ENCODE assay signal across 10 cellular contexts in the genomic region with DNA sequence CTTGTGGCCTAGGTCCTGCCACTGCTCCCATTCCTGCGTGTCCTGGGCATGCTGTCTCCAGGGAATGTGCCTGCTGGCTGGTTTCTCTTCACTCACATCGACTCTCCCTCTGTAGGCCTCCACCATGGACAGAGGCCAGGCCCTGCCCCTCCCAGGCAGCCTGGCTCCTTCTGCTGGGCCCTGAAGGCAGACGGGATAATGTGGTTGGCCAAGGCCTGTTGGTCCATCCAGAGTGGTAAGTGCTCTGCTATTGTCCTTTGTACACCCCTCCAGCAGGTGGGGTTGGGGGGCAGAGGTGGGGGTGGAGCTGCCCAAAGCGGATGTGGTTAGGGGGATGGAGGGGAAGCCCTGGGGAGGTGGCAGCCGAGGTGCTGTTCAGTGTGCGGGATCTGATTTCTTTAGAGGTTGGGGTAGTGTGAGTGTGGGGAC. TPM values are rescaled to one million over a fixed set of nuclear protein-coding genes. Genes with fewer than 3 reads are reported as not detected.
DNase-seq lines count a peak whose midpoint lies in the region; ATAC-seq, FAIRE-seq and TF ChIP-seq lines count a peak whose summit lies in the region.
"Had no signal": no experiment of that assay in that cellular context is flagged by ENCODE, and none has a peak within 500 bp of the region (broad histone marks: within the 10 kb centered on the region; RNA-seq: fewer than 3 reads in every experiment).

No MANE protein-coding gene starts in this region.

- intact Hi-C loops in IMR-90 (cut with micrococcal nuclease) = no loop called here

- BruUV-seq in IMR-90 (replicated peaks; lab: Mats Ljungman, UMichigan) = no TSS peak

- H3K79me1 ChIP-seq in IMR-90 (ENCODE audit: low read depth in 1 of 2, low read length in 2 of 2) (peaks cover 13 to 76% of the 10 kb centered on the region in 2 experiments; a peak in 3 of 4 replicates), mesendoderm (ENCODE audit: low read length) (peaks cover 9% of the 10 kb centered on the region)

- no peak overlapping the region for H2BK15ac ChIP-seq in IMR-90 (ENCODE audit: low read depth, low read length)
- no peak overlapping the region for H2BK15ac ChIP-seq in mesendoderm (replicated peaks; ENCODE audit: low read depth)

- H2AFZ ChIP-seq in IMR-90 (replicated peaks; ENCODE audit: low read length, poor library complexity) = peak overlapping the region; percentile 13
- no peak overlapping the region for H2AFZ ChIP-seq in astrocyte (ENCODE audit: low read depth, low read length)

- POLR2A ChIA-PET in IMR-90 (lab: Charles Lee; ENCODE audit: unreplicated experiment) = no interaction called here

- H3K9ac ChIP-seq in BLaER1 treated with 17β-estradiol and CSF1 and Interleukin-3, amounts not matched to agents 10 nM and 100 nM = peak overlapping the region in 6 of 11 experiments; percentile 2 to 55 (median 8); a peak in 6 of 22 replicates
- H3K9ac ChIP-seq in IMR-90 (ENCODE audit: low read depth, low read length) (no peak overlapping the region), astrocyte (ENCODE audit: low read length) (no peak overlapping the region), mesendoderm (ENCODE audit: low read length) (no peak overlapping the region)

- no peaks in the 10 kb centered on the region for H3K9me3 ChIP-seq in BLaER1 treated with 17β-estradiol and CSF1 and Interleukin-3, amounts not matched to agents 10 nM and 100 nM (replicated peaks in 1 of 11)
- H3K9me3 ChIP-seq in IMR-90 (ENCODE audit: control insufficient read depth, insufficient read depth, low read length) = no peaks in the 10 kb centered on the region
- no peaks in the 10 kb centered on the region for H3K9me3 ChIP-seq in astrocyte (ENCODE audit: insufficient read depth, low read depth, low read length)

- no peak overlapping the region for H3K27ac Mint-ChIP-seq in astrocyte (ENCODE audit: unreplicated experiment)

- H3K14ac ChIP-seq in IMR-90 (replicated peaks; ENCODE audit: low read depth, low read length) = no peak overlapping the region

- no peak overlapping the region for H2AK9ac ChIP-seq in IMR-90 (replicated peaks; ENCODE audit: low read depth, low read length, poor library complexity)

- H3K27me3 ChIP-seq in BLaER1 treated with 17β-estradiol and CSF1 and Interleukin-3, amounts not matched to agents 10 nM and 100 nM = no peaks in the 10 kb centered on the region; a peak in 1 of 22 replicates
- H3K27me3 ChIP-seq in IMR-90 (ENCODE audit: control insufficient read depth, insufficient read depth, low read length) = no peaks in the 10 kb centered on the region
- no peaks in the 10 kb centered on the region for H3K27me3 ChIP-seq in astrocyte (ENCODE audit: insufficient read depth, low read length)
- H3K27me3 ChIP-seq in mesendoderm (ENCODE audit: insufficient read depth, low read length, poor library complexity) = no peaks in the 10 kb centered on the region

- in situ Hi-C loops in IMR-90 (cut with MboI; ENCODE audit: low sequenced_read_pairs) = no loop called here

- H3K18ac ChIP-seq in IMR-90 (ENCODE audit: low read depth, low read length) = no peak overlapping the region
- H3K18ac ChIP-seq in mesendoderm (ENCODE audit: low read length) = no peak overlapping the region

- H4K91ac ChIP-seq in IMR-90 (ENCODE audit: insufficient read depth, low read depth, low read length) = no peak overlapping the region

- 67% methylated on average over 3 of the region's 6 CpGs; no CpG with 5 or more reads in 1 of the 2 experiments for WGBS in IMR-90 (ENCODE audit: extremely low coverage in 2 of 2, insufficient read length in 1 of 2), 2 experiments
- WGBS in mesendoderm (ENCODE audit: extremely low coverage, insufficient coverage, low lambda C conversion rate) = no CpG with 5 or more reads among the region's 6 CpGs

- CTCF ChIA-PET in IMR-90 (lab: Yijun Ruan, JAX) = no interaction called here

- DNase-seq in IMR-90 (peak; percentile 44), astrocyte (ENCODE audit: low read depth) (peak; percentile 27), mesendoderm (peak; percentile 83), T1000 (lab: John Stamatoyannopoulos, UW) (no peak), SK-N-DZ (ENCODE audit: low spot score) (no peak)

- TF ChIP-seq POLR2A in IMR-90 (IDR thresholded peaks at IDR 0.05; ENCODE audit: low read depth, low read length) = no peak

- no peak overlapping the region for H4K8ac ChIP-seq in IMR-90 (ENCODE audit: low read depth in 2 of 2, low read length in 2 of 2)
- H4K8ac ChIP-seq in mesendoderm (ENCODE audit: low read depth, low read length) = no peak overlapping the region

- no peak overlapping the region for H3K4me3 Mint-ChIP-seq in astrocyte (ENCODE audit: unreplicated experiment)

- no peak overlapping the region for H3K4me3 ChIP-seq in BLaER1 treated with 17β-estradiol and CSF1 and Interleukin-3, amounts not matched to agents 10 nM and 100 nM
- H3K4me3 ChIP-seq in IMR-90 (ENCODE audit: insufficient read depth, low read depth, low read length) = no peak overlapping the region
- H3K4me3 ChIP-seq in astrocyte (ENCODE audit: insufficient read depth, low read depth, low read length) = no peak overlapping the region
- no peak overlapping the region for H3K4me3 ChIP-seq in mesendoderm (ENCODE audit: low read length)

- H3K27me3 Mint-ChIP-seq in astrocyte (ENCODE audit: low read depth, unreplicated experiment) = peaks cover 17% of the 10 kb centered on the region

- TF ChIP-seq CTCF in IMR-90 (conservative IDR thresholded peaks at IDR 0.05; ENCODE audit: low read depth, low read length) = no peak
- no peak for TF ChIP-seq CTCF in astrocyte (IDR thresholded peaks at IDR 0.05; ENCODE audit: insufficient read depth, low read depth, low read length)

- no peak overlapping the region for H3K56ac ChIP-seq in IMR-90 (ENCODE audit: extremely low read depth, insufficient read depth, low read length)
- H3K56ac ChIP-seq in mesendoderm (ENCODE audit: low read length) = no peak overlapping the region

- H3K36me3 Mint-ChIP-seq in astrocyte (ENCODE audit: low read depth, unreplicated experiment) = peaks cover 2% of the 10 kb centered on the region

- H3K27ac ChIP-seq in BLaER1 treated with 17β-estradiol and CSF1 and Interleukin-3, amounts not matched to agents 10 nM and 100 nM = peak overlapping the region in 5 of 11 experiments; percentile 20 to 58 (median 33); a peak in 7 of 22 replicates
- H3K27ac ChIP-seq in IMR-90 (ENCODE audit: insufficient read depth, low read length) (no peak overlapping the region), astrocyte (ENCODE audit: low read depth, low read length) (no peak overlapping the region), mesendoderm (ENCODE audit: low read depth, low read length) (no peak overlapping the region)

- peaks cover 0 to 49% (median 5%) of the 10 kb centered on the region in 11 experiments; a peak in 6 of 22 replicates for H4K20me1 ChIP-seq in BLaER1 treated with 17β-estradiol and CSF1 and Interleukin-3, amounts not matched to agents 10 nM and 100 nM
- peaks cover 38% of the 10 kb centered on the region for H4K20me1 ChIP-seq in IMR-90 (ENCODE audit: insufficient read depth, low read length)
- H4K20me1 ChIP-seq in astrocyte (ENCODE audit: insufficient read depth, low read length) = peaks cover 27% of the 10 kb centered on the region

- no peak for FAIRE-seq in astrocyte (lab: Jason Lieb, UNC)

- H2BK20ac ChIP-seq in IMR-90 (ENCODE audit: low read depth, low read length) = no peak overlapping the region

- H3K9me3 Mint-ChIP-seq in astrocyte (ENCODE audit: unreplicated experiment) = no peaks in the 10 kb centered on the region

- dilution Hi-C loops in IMR-90 (cut with HindIII; ENCODE audit: low sequenced_read_pairs, unreplicated experiment) = no loop called here

- H3K36me3 ChIP-seq in BLaER1 treated with 17β-estradiol and CSF1 and Interleukin-3, amounts not matched to agents 10 nM and 100 nM = peaks cover 0 to 10% (median 0%) of the 10 kb centered on the region in 11 experiments; a peak in 2 of 22 replicates
- H3K36me3 ChIP-seq in IMR-90 (ENCODE audit: control insufficient read depth, insufficient read depth, low read length) (peaks cover 3% of the 10 kb centered on the region; the same call in 1 of the 2 replicates), astrocyte (ENCODE audit: insufficient read depth, low read length) (no peaks in the 10 kb centered on the region), mesendoderm (ENCODE audit: control insufficient read depth, insufficient read depth, low read length) (no peaks in the 10 kb centered on the region)

- peaks cover 51 to 88% (median 75%) of the 10 kb centered on the region in 10 experiments for H3K4me1 ChIP-seq in BLaER1 treated with 17β-estradiol and CSF1 and Interleukin-3, amounts not matched to agents 10 nM and 100 nM
- H3K4me1 ChIP-seq in IMR-90 (ENCODE audit: control insufficient read depth, insufficient read depth, low read length) (peaks cover under 1% of the 10 kb centered on the region), astrocyte (ENCODE audit: insufficient read depth, low read length) (peaks cover 6% of the 10 kb centered on the region), mesendoderm (ENCODE audit: control insufficient read depth, low read depth, low read length) (no peaks in the 10 kb centered on the region)

- peak overlapping the region; percentile 68 to 93 (median 80) for H3K4me2 ChIP-seq in BLaER1 treated with 17β-estradiol and CSF1 and Interleukin-3, amounts not matched to agents 10 nM and 100 nM
- no peak overlapping the region for H3K4me2 ChIP-seq in IMR-90 (ENCODE audit: low read depth, low read length)
- no peak overlapping the region for H3K4me2 ChIP-seq in astrocyte (ENCODE audit: low read length)
- H3K4me2 ChIP-seq in mesendoderm (ENCODE audit: low read length) = no peak overlapping the region

- TF ChIP-seq RAD21 in IMR-90 (IDR thresholded peaks at IDR 0.05; ENCODE audit: low read length) = no peak

- H3K9me1 ChIP-seq in IMR-90 (ENCODE audit: insufficient read depth, low read length) = peaks cover 30% of the 10 kb centered on the region

- H3K79me2 ChIP-seq in astrocyte (ENCODE audit: insufficient read depth, low read length) (no peaks in the 10 kb centered on the region), mesendoderm (ENCODE audit: control insufficient read depth, insufficient read depth, low read length) (no peaks in the 10 kb centered on the region)

- H3K4ac ChIP-seq in IMR-90 (ENCODE audit: low read depth, low read length) (no peak overlapping the region), mesendoderm (ENCODE audit: low read depth, low read length) (no peak overlapping the region)

- H2BK5ac ChIP-seq in IMR-90 (ENCODE audit: low read depth, low read length, poor library complexity, severe bottlenecking) (no peak overlapping the region), mesendoderm (ENCODE audit: low read length) (no peak overlapping the region)

- 0 out of 2 replicates have a peak overlapping the region, but pooled peaks have one; percentile 2 for H2AK5ac ChIP-seq in IMR-90 (ENCODE audit: low read depth, low read length)
- no peak overlapping the region for H2AK5ac ChIP-seq in mesendoderm (ENCODE audit: low read length)

- H4K5ac ChIP-seq in IMR-90 (ENCODE audit: low read depth, low read length) (no peak overlapping the region), mesendoderm (ENCODE audit: low read length) (no peak overlapping the region)

- H3K4me1 Mint-ChIP-seq in astrocyte (ENCODE audit: low read depth, unreplicated experiment) = no peaks in the 10 kb centered on the region

- ATAC-seq in IMR-90 (ENCODE audit: low read depth) (peak; percentile 43), GM18907 (IDR thresholded peaks at IDR 0.05; ENCODE audit: unreplicated experiment) (no peak), GM18858 (IDR thresholded peaks at IDR 0.05; ENCODE audit: unreplicated experiment) (no peak)
- ATAC-seq: Panc1 had no signal

- no peak overlapping the region for H2BK120ac ChIP-seq in IMR-90 (ENCODE audit: low read depth, low read length)
- H2BK120ac ChIP-seq in mesendoderm (ENCODE audit: low read depth, low read length) = no peak overlapping the region

- H3K23ac ChIP-seq in IMR-90 (ENCODE audit: low read depth, low read length) (no peak overlapping the region), mesendoderm (ENCODE audit: low read length) (no peak overlapping the region)

RNA-seq across cellular contexts. Expression of a gene that starts 9.5 kb away (rescaled TPM):
- total RNA-seq in IMR-90 (2012; rRNA removed) (6.6 and 23.1 TPM in 2 replicates), astrocyte (1.6 and 2.3 TPM in 2 replicates)
- 34.1 and 120 TPM in 2 replicates for polyA plus RNA-seq in IMR-90 (2012; rRNA removed)
- 127 and 458 TPM in 2 replicates for polyA plus RNA-seq in IMR-90 (2012; cell fraction: cytosol; rRNA removed)
- polyA plus RNA-seq in IMR-90 (2012; cell fraction: nucleus; rRNA removed; ENCODE audit: low replicate concordance) = 1,801 and 2,637 TPM in 2 replicates
- 10.5 TPM for polyA plus RNA-seq in mesendoderm (2013, experiment 1 of 2)
- polyA plus RNA-seq in mesendoderm (2013, experiment 2 of 2) = 10.7 TPM
- 14.7 and 19.6 TPM in 2 replicates for polyA plus RNA-seq in SK-N-DZ (2014; cell fraction: cytosol; rRNA removed)
- 16.8 and 20.0 TPM in 2 replicates for polyA plus RNA-seq in SK-N-DZ (2014; cell fraction: nucleus; rRNA removed)

RNA-seq across cellular contexts. Expression of a gene that starts 28.1 kb away (rescaled TPM):
- total RNA-seq in IMR-90 (2012; rRNA removed) = 158 and 167 TPM in 2 replicates
- 93.9 and 113 TPM in 2 replicates for polyA plus RNA-seq in IMR-90 (2012; rRNA removed)
- 181 and 193 TPM in 2 replicates for polyA plus RNA-seq in IMR-90 (2012; cell fraction: cytosol; rRNA removed)
- polyA plus RNA-seq in IMR-90 (2012; cell fraction: nucleus; rRNA removed; ENCODE audit: low replicate concordance) = 267 and 321 TPM in 2 replicates
- 54.2 and 60.4 TPM in 2 replicates for total RNA-seq in astrocyte
- 30.6 TPM for polyA plus RNA-seq in mesendoderm (2013, experiment 1 of 2)
- 30.0 TPM for polyA plus RNA-seq in mesendoderm (2013, experiment 2 of 2)
- 57.9 and 64.7 TPM in 2 replicates for polyA plus RNA-seq in SK-N-DZ (2014; cell fraction: cytosol; rRNA removed)
- polyA plus RNA-seq in SK-N-DZ (2014; cell fraction: nucleus; rRNA removed) = 40.6 and 41.2 TPM in 2 replicates

RNA-seq across cellular contexts. Expression of a gene that starts 35.0 kb away (rescaled TPM):
- total RNA-seq in IMR-90 (2012; rRNA removed) (2.5 and 2.7 TPM in 2 replicates), astrocyte (9.6 and 12.4 TPM in 2 replicates)
- polyA plus RNA-seq in IMR-90 (2012; rRNA removed) = 5.3 and 5.9 TPM in 2 replicates
- polyA plus RNA-seq in IMR-90 (2012; cell fraction: cytosol; rRNA removed) = 6.4 and 9.7 TPM in 2 replicates
- 20.2 and 22.8 TPM in 2 replicates for polyA plus RNA-seq in IMR-90 (2012; cell fraction: nucleus; rRNA removed; ENCODE audit: low replicate concordance)
- polyA plus RNA-seq in mesendoderm (2013, experiment 1 of 2) = 0.95 TPM
- polyA plus RNA-seq in mesendoderm (2013, experiment 2 of 2) = 0.91 TPM
- 13.6 and 121 TPM in 2 replicates for polyA plus RNA-seq in SK-N-DZ (2014; cell fraction: cytosol; rRNA removed)
- 24.1 and 50.0 TPM in 2 replicates for polyA plus RNA-seq in SK-N-DZ (2014; cell fraction: nucleus; rRNA removed)

RNA-seq across cellular contexts. Expression of a gene that starts 37.8 kb away (rescaled TPM):
- total RNA-seq in IMR-90 (2012; rRNA removed) (not detected in 2 replicates), astrocyte (0.18 TPM in 1 of 2 replicates, not detected in the other)
- polyA plus RNA-seq in IMR-90 (2012; rRNA removed) = not detected in 2 replicates
- 0.04 and 0.17 TPM in 2 replicates for polyA plus RNA-seq in IMR-90 (2012; cell fraction: cytosol; rRNA removed)
- polyA plus RNA-seq in IMR-90 (2012; cell fraction: nucleus; rRNA removed; ENCODE audit: low replicate concordance) = 0.14 and 0.45 TPM in 2 replicates
- 0.03 TPM for polyA plus RNA-seq in mesendoderm (2013, experiment 1 of 2)
- not detected for polyA plus RNA-seq in mesendoderm (2013, experiment 2 of 2)
- not detected in 2 replicates for polyA plus RNA-seq in SK-N-DZ (2014; cell fraction: cytosol; rRNA removed)
- not detected in 2 replicates for polyA plus RNA-seq in SK-N-DZ (2014; cell fraction: nucleus; rRNA removed)
- total RNA-seq: glomerular endothelial cell had no signal

Comparison
In these comparisons a context has a peak if more than half of its experiments do, and no peak if none do; other contexts are left out.
1. H3K4me2 ChIP-seq: peak in BLaER1 treated with 17β-estradiol and CSF1 and Interleukin-3, amounts not matched to agents 10 nM and 100 nM (11 of 11); none in IMR-90 (single experiment), astrocyte (single experiment) and mesendoderm (single experiment).
2. H3K9ac ChIP-seq: peak in BLaER1 treated with 17β-estradiol and CSF1 and Interleukin-3, amounts not matched to agents 10 nM and 100 nM (6 of 11); none in IMR-90 (single experiment), astrocyte (single experiment) and mesendoderm (single experiment).
3. DNase-seq: peak in IMR-90 (single experiment), astrocyte (single experiment) and mesendoderm (single experiment); none in T1000 (single experiment) and SK-N-DZ (single experiment).